Comparison of ENCODE assay signal across 16 cellular contexts in the genomic region with DNA sequence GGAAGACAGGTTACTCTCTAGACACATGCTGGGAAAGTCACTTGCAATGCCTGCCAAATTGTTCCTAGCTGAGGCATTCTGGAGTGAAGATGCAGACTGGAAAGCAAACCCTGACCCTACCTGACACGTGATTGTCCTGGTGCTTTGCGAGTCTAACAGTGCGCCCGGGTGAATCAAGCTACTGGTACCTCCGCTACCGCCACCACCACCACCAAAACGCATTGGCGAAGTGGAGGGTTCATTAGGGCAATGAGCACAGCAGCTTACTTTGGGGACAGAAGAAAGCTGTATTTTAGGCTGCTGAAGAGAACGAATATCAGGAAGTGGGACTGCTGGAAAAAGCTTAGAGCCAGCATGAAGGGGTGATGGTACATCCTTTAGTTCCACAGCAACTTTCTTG. TPM values are rescaled to one million over a fixed set of nuclear protein-coding genes. Genes with fewer than 3 reads are reported as not detected.
DNase-seq lines count a peak whose midpoint lies in the region; ATAC-seq lines count a peak whose summit lies in the region.
"Had no signal": no experiment of that assay in that cellular context is flagged by ENCODE, and none has a peak within 500 bp of the region (broad histone marks: within the 10 kb centered on the region; RNA-seq: fewer than 3 reads in every experiment).

No MANE protein-coding gene starts in this region.

- H3K27ac ChIP-seq in effector memory CD4-positive, alpha-beta T cell (ENCODE audit: insufficient read depth, low read length, poor library complexity, severe bottlenecking): peak overlapping the region; percentile 59
- H3K27ac ChIP-seq: vagina, WERI-Rb-1 had no signal

- POLR2A ChIA-PET in T-cell (lab: Charles Lee): no interaction called here

- peaks cover 24% of the 10 kb centered on the region for H3K4me1 ChIP-seq in effector memory CD4-positive, alpha-beta T cell (ENCODE audit: control insufficient read depth, insufficient read depth, low read length, poor library complexity, severe bottlenecking)

- peaks cover 58% of the 10 kb centered on the region for H3K36me3 ChIP-seq in effector memory CD4-positive, alpha-beta T cell (ENCODE audit: control insufficient read depth, insufficient read depth, low read length)

- H3K27ac Mint-ChIP-seq in activated naive CD4-positive, alpha-beta T cell treated with anti-CD3 and anti-CD28 coated beads, Interleukin-2, amount 50 U/mL, for 24 hours: peak overlapping the region; percentile 96
- H3K27ac Mint-ChIP-seq in T-cell: peak overlapping the region; percentile 94 to 99

- H3K4me1 Mint-ChIP-seq in activated naive CD4-positive, alpha-beta T cell treated with anti-CD3 and anti-CD28 coated beads, Interleukin-2, amount 50 U/mL, for 24 hours: peaks cover 76% of the 10 kb centered on the region
- peaks cover 61 to 80% (median 77%) of the 10 kb centered on the region in 3 donors for H3K4me1 Mint-ChIP-seq in T-cell
- H3K4me1 Mint-ChIP-seq: neural crest cell had no signal

- CTCF ChIA-PET in T-cell (lab: Charles Lee): no interaction called here

- H3K4me3 Mint-ChIP-seq in activated naive CD4-positive, alpha-beta T cell treated with anti-CD3 and anti-CD28 coated beads, Interleukin-2, amount 50 U/mL, for 24 hours: peak overlapping the region; percentile 69
- peak overlapping the region; percentile 66 to 73 (median 69) for H3K4me3 Mint-ChIP-seq in T-cell
- H3K4me3 Mint-ChIP-seq: neural crest cell had no signal

- H3K27me3 ChIP-seq in effector memory CD4-positive, alpha-beta T cell (replicated peaks; ENCODE audit: control insufficient read depth, insufficient read depth, low read length, poor library complexity, severe bottlenecking): no peaks in the 10 kb centered on the region
- H3K27me3 ChIP-seq: vagina had no signal

- DNase-seq in activated naive CD4-positive, alpha-beta T cell treated with anti-CD3 and anti-CD28 coated beads, Interleukin-2, amount 50 U/mL, for 16 hours: no peak
- DNase-seq in T-cell (no peak), medulla oblongata (ENCODE audit: extremely low spot score) (no peak), SHP77 (lab: John Stamatoyannopoulos, UW) (no peak)
- DNase-seq in effector memory CD4-positive, alpha-beta T cell: no peak
- no peak for DNase-seq in stimulated activated CD4-positive, alpha-beta T cell treated with anti-CD3 and anti-CD28 coated beads, Interleukin-4, amount 100 ng/mL, for 4 hours
- DNase-seq: activated CD8-positive, alpha-beta memory T cell treated with anti-CD3 and anti-CD28 coated beads, Interleukin-2, amount 50 U/mL, for 48 hours; amniotic stem cell; NCI-H1436; RPMI8226; SW 1271; WERI-Rb-1 had no signal

- H3K27me3 Mint-ChIP-seq in activated naive CD4-positive, alpha-beta T cell treated with anti-CD3 and anti-CD28 coated beads, Interleukin-2, amount 50 U/mL, for 24 hours: no peaks in the 10 kb centered on the region
- no peaks in the 10 kb centered on the region for H3K27me3 Mint-ChIP-seq in T-cell

- H3K4me3 ChIP-seq in effector memory CD4-positive, alpha-beta T cell (ENCODE audit: insufficient read depth, low read depth, low read length, poor library complexity, severe bottlenecking): no peak overlapping the region
- H3K4me3 ChIP-seq: vagina had no signal

- no peak for ATAC-seq in T-cell (replicated peaks in 1 of 4)
- no peak for ATAC-seq in HG03520 (IDR thresholded peaks at IDR 0.05; ENCODE audit: unreplicated experiment)

- H3K9me3 Mint-ChIP-seq in activated naive CD4-positive, alpha-beta T cell treated with anti-CD3 and anti-CD28 coated beads, Interleukin-2, amount 50 U/mL, for 24 hours: peaks cover 5% of the 10 kb centered on the region
- no peaks in the 10 kb centered on the region for H3K9me3 Mint-ChIP-seq in T-cell
- H3K9me3 Mint-ChIP-seq: neural crest cell had no signal

- peaks cover 42% of the 10 kb centered on the region for H3K36me3 Mint-ChIP-seq in activated naive CD4-positive, alpha-beta T cell treated with anti-CD3 and anti-CD28 coated beads, Interleukin-2, amount 50 U/mL, for 24 hours
- peaks cover 69% of the 10 kb centered on the region for H3K36me3 Mint-ChIP-seq in T-cell

- H3K9me3 ChIP-seq in effector memory CD4-positive, alpha-beta T cell (ENCODE audit: control insufficient read depth, low read length): no peaks in the 10 kb centered on the region
- H3K9me3 ChIP-seq: vagina had no signal

RNA-seq across cellular contexts. Expression of a gene that starts 7.0 kb away (rescaled TPM):
- 100 to 1,000 TPM; 151 to 180 (median 177) TPM for total RNA-seq in T-cell

RNA-seq across cellular contexts. Expression of a gene that starts 14.1 kb away (rescaled TPM):
- total RNA-seq in T-cell: 100 to 1,000 TPM in 4 of 5 donors, 10 to 100 TPM in 1; 90.8 to 110 (median 103) TPM
